Comparison of ENCODE assay signal across 9 cellular contexts in genomic region chr1:27536767-27537166, GRCh38. TPM values are rescaled to one million over a fixed set of nuclear protein-coding genes. Genes with fewer than 3 reads are reported as not detected.
DNase-seq lines count a peak whose midpoint lies in the region; ATAC-seq and TF ChIP-seq lines count a peak whose summit lies in the region.
"Had no signal": no experiment of that assay in that cellular context is flagged by ENCODE, and none has a peak within 500 bp of the region (broad histone marks: within the 10 kb centered on the region; RNA-seq: fewer than 3 reads in every experiment).

No MANE protein-coding gene starts in this region.

- no peak for TF ChIP-seq EP300 in suprapubic skin (IDR thresholded peaks at IDR 0.05)

- no peak for TF ChIP-seq POLR2A in suprapubic skin (IDR thresholded peaks at IDR 0.05)

- ATAC-seq in activated CD4-positive, CD25-positive, alpha-beta regulatory T cell treated with anti-CD3 and anti-CD28 coated beads, Interleukin-2, amount 50 U/mL, for 24 hours = no peak
- ATAC-seq in stimulated activated naive B cell treated with anti-CD40 and anti-IgM and Interleukin-4, amounts not matched to agents 10 μg/mL and 1 μg/mL and 100 μg/mL, for 72 hours (replicated peaks) = no peak

- H3K4me1 ChIP-seq in HUES6 (ENCODE audit: control insufficient read depth, insufficient read depth, low read length) = peaks cover 54% of the 10 kb centered on the region
- H3K4me1 ChIP-seq in suprapubic skin = peaks cover 67% of the 10 kb centered on the region

- H3K27me3 ChIP-seq in HUES6 (ENCODE audit: control insufficient read depth, insufficient read depth, low read length) (no peaks in the 10 kb centered on the region), suprapubic skin (no peaks in the 10 kb centered on the region)

- no peak overlapping the region for H3K27ac Mint-ChIP-seq in stimulated activated naive B cell treated with anti-CD40 and anti-IgM and Interleukin-4, amounts not matched to agents 10 μg/mL and 1 μg/mL and 100 μg/mL, for 72 hours

- no peaks in the 10 kb centered on the region for H3K9me3 ChIP-seq in HUES6 (ENCODE audit: control insufficient read depth, insufficient read depth, low read depth, low read length)
- H3K9me3 ChIP-seq in suprapubic skin = no peaks in the 10 kb centered on the region

- WGBS in suprapubic skin = 38% methylated on average over 11 of the region's 11 CpGs

- DNase-seq in astrocyte of the hippocampus (ENCODE audit: low read depth, low spot score) (peak; percentile 98), inferior parietal cortex (ENCODE audit: extremely low spot score) (peak; percentile 42), suprapubic skin (ENCODE audit: low spot score in 2 of 2) (no peak), NCI-H1048 (lab: John Stamatoyannopoulos, UW) (no peak)
- no peak for DNase-seq in activated CD4-positive, alpha-beta T cell treated with anti-CD3 and anti-CD28 coated beads for 4 hours
- DNase-seq in stimulated activated naive B cell treated with anti-CD40 and anti-IgM and Interleukin-4, amounts not matched to agents 10 μg/mL and 1 μg/mL and 100 μg/mL, for 72 hours = no peak

- H3K36me3 Mint-ChIP-seq in stimulated activated naive B cell treated with anti-CD40 and anti-IgM and Interleukin-4, amounts not matched to agents 10 μg/mL and 1 μg/mL and 100 μg/mL, for 72 hours = peaks cover 24 to 29% of the 10 kb centered on the region in 2 donors

- H3K36me3 ChIP-seq in HUES6 (ENCODE audit: control insufficient read depth, insufficient read depth, low read length) = no peaks in the 10 kb centered on the region; the same call in 1 of the 2 replicates
- H3K36me3 ChIP-seq in suprapubic skin = peaks cover 17% of the 10 kb centered on the region

- H3K27ac ChIP-seq in HUES6 (ENCODE audit: low read depth, low read length) = no peak overlapping the region
- H3K27ac ChIP-seq in suprapubic skin = peak overlapping the region; percentile 75
- H3K27ac ChIP-seq: KMS-11 had no signal

- TF ChIP-seq CTCF in suprapubic skin (IDR thresholded peaks at IDR 0.05) = no peak

- H3K9ac ChIP-seq in HUES6 (ENCODE audit: low read length) = peak overlapping the region; percentile 36
- H3K9ac ChIP-seq: KMS-11 had no signal

- peaks cover 0 to 10% of the 10 kb centered on the region in 2 donors for H3K4me1 Mint-ChIP-seq in stimulated activated naive B cell treated with anti-CD40 and anti-IgM and Interleukin-4, amounts not matched to agents 10 μg/mL and 1 μg/mL and 100 μg/mL, for 72 hours

- no peaks in the 10 kb centered on the region for H3K9me3 Mint-ChIP-seq in stimulated activated naive B cell treated with anti-CD40 and anti-IgM and Interleukin-4, amounts not matched to agents 10 μg/mL and 1 μg/mL and 100 μg/mL, for 72 hours

- no peaks in the 10 kb centered on the region for H3K27me3 Mint-ChIP-seq in stimulated activated naive B cell treated with anti-CD40 and anti-IgM and Interleukin-4, amounts not matched to agents 10 μg/mL and 1 μg/mL and 100 μg/mL, for 72 hours

- no peak overlapping the region; the same call in 1 of the 2 replicates for H3K4me3 ChIP-seq in HUES6 (ENCODE audit: low read depth, low read length)
- H3K4me3 ChIP-seq in suprapubic skin = no peak overlapping the region

- no peak overlapping the region for H3K4me3 Mint-ChIP-seq in stimulated activated naive B cell treated with anti-CD40 and anti-IgM and Interleukin-4, amounts not matched to agents 10 μg/mL and 1 μg/mL and 100 μg/mL, for 72 hours

RNA-seq across cellular contexts. Expression of gene WASF2, which starts 46.8 kb away (rescaled TPM):
- total RNA-seq in suprapubic skin = 10 to 100 TPM; 69.0 to 96.0 (median 90.4) TPM

Comparison
In these comparisons a context has a peak if more than half of its experiments do, and no peak if none do; other contexts are left out.
1. DNase-seq: peak in astrocyte of the hippocampus (single experiment) and inferior parietal cortex (single experiment); none in suprapubic skin (0 of 2), NCI-H1048 (single experiment), activated CD4-positive, alpha-beta T cell treated with anti-CD3 and anti-CD28 coated beads for 4 hours (0 of 2) and stimulated activated naive B cell treated with anti-CD40 and anti-IgM and Interleukin-4, amounts not matched to agents 10 μg/mL and 1 μg/mL and 100 μg/mL, for 72 hours (single experiment).